8 cellular contexts compared by ENCODE assay signal in the genomic region with DNA sequence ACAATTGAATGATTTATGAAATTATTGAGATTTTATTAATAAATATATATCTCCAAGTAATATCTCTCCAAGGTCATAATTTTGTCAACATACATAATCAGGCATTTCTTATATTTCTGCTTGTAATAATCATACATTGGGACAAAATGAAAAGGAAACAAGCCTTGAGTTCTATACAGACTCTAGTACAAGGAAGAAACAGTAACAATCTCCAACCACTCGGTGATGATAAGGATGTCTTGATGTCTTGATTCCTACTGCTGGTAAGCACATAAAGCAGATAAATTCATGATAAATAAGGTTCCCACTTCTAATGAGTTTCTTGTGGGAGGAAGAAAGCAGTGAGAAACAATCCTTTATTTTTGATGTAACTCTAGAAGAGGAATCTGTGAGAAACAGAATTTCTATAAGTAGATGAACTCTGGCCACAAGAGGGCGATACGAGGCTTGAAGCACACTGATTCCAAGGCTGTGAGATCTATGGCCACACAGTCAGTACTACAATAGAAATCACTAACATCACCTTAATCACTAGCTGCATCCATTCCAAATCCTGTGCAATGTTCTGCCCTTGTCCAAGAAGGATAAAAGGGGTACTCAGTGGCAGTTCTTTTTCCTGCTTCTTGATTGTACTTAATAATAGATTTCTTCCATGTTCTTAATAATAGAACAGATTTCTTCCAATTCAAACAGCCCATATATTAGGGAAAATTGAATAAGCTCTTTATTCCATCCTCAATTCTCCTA. TPM values are rescaled to one million over a fixed set of nuclear protein-coding genes. Genes with fewer than 3 reads are reported as not detected.
A peak's percentile ranks its signal among the peaks of the same experiment; 100 is the strongest.
DNase-seq lines count a peak whose midpoint lies in the region; ATAC-seq and TF ChIP-seq lines count a peak whose summit lies in the region.

No MANE protein-coding gene starts in this region.

- DNase-seq in ELF-1 (ENCODE audit: low read depth, low spot score) (peak; percentile 37), NCI-H510A (lab: John Stamatoyannopoulos, UW) (peak; percentile 76), choroid plexus epithelial cell (ENCODE audit: low read depth) (peak; percentile 93), left lobe of liver (ENCODE audit: low spot score) (peak; percentile 64)
- peak; percentile 71 to 75 for DNase-seq in activated CD4-positive, alpha-beta T cell treated with anti-CD3 and anti-CD28 coated beads for 24 hours (ENCODE audit: low read depth in 2 of 2)
- peak; percentile 68 to 75 for DNase-seq in stimulated activated CD4-positive, alpha-beta T cell treated with anti-CD3 and anti-CD28 coated beads, Interleukin-4, amount 100 ng/mL, for 4 hours

- H3K4me3 ChIP-seq in choroid plexus epithelial cell (ENCODE audit: low read depth, low read length) = no peak overlapping the region

- ATAC-seq in HG03280 (IDR thresholded peaks at IDR 0.05; ENCODE audit: unreplicated experiment) = peak; percentile 57
- ATAC-seq in left lobe of liver = peak; percentile 95
- no peak for ATAC-seq in GM18498 (IDR thresholded peaks at IDR 0.05; ENCODE audit: unreplicated experiment)

- TF ChIP-seq CTCF in choroid plexus epithelial cell (conservative IDR thresholded peaks at IDR 0.05; ENCODE audit: low read depth, low read length) = peak; percentile 87

RNA-seq across cellular contexts. Expression of a gene that starts 41.4 kb away (rescaled TPM):
- total RNA-seq in left lobe of liver = 2.8 TPM

Comparison
In these comparisons a context has a peak if more than half of its experiments do, and no peak if none do; other contexts are left out.
1. DNase-seq: peak in every context shown above with its lines; median percentile 93 in choroid plexus epithelial cell; 76 in NCI-H510A; 73 in activated CD4-positive, alpha-beta T cell treated with anti-CD3 and anti-CD28 coated beads for 24 hours; 72 in stimulated activated CD4-positive, alpha-beta T cell treated with anti-CD3 and anti-CD28 coated beads, Interleukin-4, amount 100 ng/mL, for 4 hours; 64 in left lobe of liver; 37 in ELF-1.